12 cellular contexts compared by ENCODE assay signal in genomic region chr18:22342625-22343024, GRCh38.
DNase-seq lines count a peak whose midpoint lies in the region; ATAC-seq and TF ChIP-seq lines count a peak whose summit lies in the region.
"Had no signal": no experiment of that assay in that cellular context is flagged by ENCODE, and none has a peak within 500 bp of the region (broad histone marks: within the 10 kb centered on the region; RNA-seq: fewer than 3 reads in every experiment).

No MANE protein-coding gene starts in this region.

- no peaks in the 10 kb centered on the region for H3K9me3 Mint-ChIP-seq in T-cell

- POLR2A ChIA-PET in T-cell (lab: Charles Lee) (no interaction called here), GM10248 (lab: Yijun Ruan, JAX) (no interaction called here)

- CTCF ChIA-PET in T-cell (lab: Charles Lee) = no interaction called here
- CTCF ChIA-PET in GM10248 (lab: Yijun Ruan, JAX) = interaction anchor here (0.8 to 1.3 kb wide), 2 partner anchors 10 to 14 kb away, joined by 3 to 4 read pairs; no protein-coding TSS in a partner anchor

- H3K27ac Mint-ChIP-seq in T-cell = peak overlapping the region; percentile 95 to 97

- TF ChIP-seq EP300 in transverse colon (IDR thresholded peaks at IDR 0.05; ENCODE audit: low read depth) = no peak

- H3K27ac ChIP-seq in fibroblast of lung (ENCODE audit: insufficient read depth, low read length) (no peak overlapping the region), transverse colon (peak overlapping the region; percentile 41 to 58 (median 43))
- H3K27ac ChIP-seq: dorsolateral prefrontal cortex, WERI-Rb-1 had no signal

- peak overlapping the region in 2 of 3 donors; percentile 31 to 79 for H3K4me3 Mint-ChIP-seq in T-cell

- peaks cover 50 to 82% (median 64%) of the 10 kb centered on the region in 3 donors for H3K4me1 Mint-ChIP-seq in T-cell

- peak in 3 of 4 experiments; percentile 21 to 40 (median 30) for ATAC-seq in T-cell (replicated peaks in 1 of 4)
- no peak for ATAC-seq in HG03378 (IDR thresholded peaks at IDR 0.05; ENCODE audit: unreplicated experiment)
- no peak for ATAC-seq in GM18505 (IDR thresholded peaks at IDR 0.05; ENCODE audit: unreplicated experiment)

- no peaks in the 10 kb centered on the region for H4K20me1 ChIP-seq in fibroblast of lung (ENCODE audit: control insufficient read depth, extremely low read depth, insufficient read depth, low read length)

- intact Hi-C loops in transverse colon (cut with DNase I; ENCODE audit: low total_unique reads) = no loop called here

- no peak overlapping the region for H2AFZ ChIP-seq in fibroblast of lung (ENCODE audit: low read length)

- peaks cover 15 to 21% of the 10 kb centered on the region in 2 donors for H3K27me3 Mint-ChIP-seq in T-cell

- peaks cover 2% of the 10 kb centered on the region for H3K27me3 ChIP-seq in fibroblast of lung (ENCODE audit: control insufficient read depth, insufficient read depth, low read length)
- H3K27me3 ChIP-seq in transverse colon = peaks cover 8% of the 10 kb centered on the region

- no peaks in the 10 kb centered on the region for H3K79me2 ChIP-seq in fibroblast of lung (ENCODE audit: control insufficient read depth, insufficient read depth, low read length)

- no peak for TF ChIP-seq CTCF in fibroblast of lung (conservative IDR thresholded peaks at IDR 0.05 in 1 of 2, IDR thresholded peaks at IDR 0.05 in 1 of 2; ENCODE audit: low read depth in 1 of 2, low read length in 2 of 2)
- no peak for TF ChIP-seq CTCF in transverse colon (IDR thresholded peaks at IDR 0.05)
- no peak for TF ChIP-seq CTCF in GM10248 (IDR thresholded peaks at IDR 0.05; ENCODE audit: control extremely low read depth, extremely low read depth, low read depth, missing control alignments)

- H3K4me3 ChIP-seq in fibroblast of lung (replicated peaks in 1 of 4; ENCODE audit: control extremely low read depth in 1 of 4, insufficient read depth in 1 of 4, low read depth in 3 of 4, low read length in 4 of 4) = no peak overlapping the region
- no peak overlapping the region for H3K4me3 ChIP-seq in transverse colon
- H3K4me3 ChIP-seq: dorsolateral prefrontal cortex had no signal

- peak; percentile 32 for DNase-seq in activated naive CD4-positive, alpha-beta T cell treated with Interleukin-2 at 50 U/mL for 16 hours
- DNase-seq in activated naive CD4-positive, alpha-beta T cell (lab: John Stamatoyannopoulos, UW) = no peak
- peak in 27 of 34 experiments; percentile 15 to 58 (median 36) for DNase-seq in T-cell
- DNase-seq in fibroblast of lung (ENCODE audit: low read depth in 2 of 2) = peak; percentile 65 to 97
- DNase-seq in transverse colon = peak; percentile 73
- no peak for DNase-seq in GM10248 (ENCODE audit: extremely low spot score)
- DNase-seq: dorsolateral prefrontal cortex, midbrain, NCI-H187 treated with DMSO at 0.1 percent for 48 hours, WERI-Rb-1 had no signal

- TF ChIP-seq POLR2A in transverse colon (IDR thresholded peaks at IDR 0.05) (no peak), GM18505 (IDR thresholded peaks at IDR 0.05; ENCODE audit: borderline replicate concordance, extremely low read depth, insufficient read depth, insufficient read length) (no peak)

- in situ Hi-C loops in transverse colon (cut with MboI; ENCODE audit: low pct_ligation_motif_present in 1 of 4, low pct_unique_long_range_greater_than_20kb in 1 of 4, low sequenced_read_pairs in 3 of 4) = no loop called here

- H3K9me3 ChIP-seq in fibroblast of lung (ENCODE audit: control insufficient read depth, insufficient read depth, low read depth, low read length) = no peaks in the 10 kb centered on the region
- no peaks in the 10 kb centered on the region for H3K9me3 ChIP-seq in transverse colon

- H3K4me1 ChIP-seq in fibroblast of lung (ENCODE audit: control insufficient read depth, extremely low read depth, insufficient read depth, low read length) (no peaks in the 10 kb centered on the region), transverse colon (peaks cover 13 to 45% (median 22%) of the 10 kb centered on the region in 4 donors)

- H3K4me2 ChIP-seq in fibroblast of lung (ENCODE audit: extremely low read depth, insufficient read depth, low read length) = no peak overlapping the region

- H3K36me3 ChIP-seq in fibroblast of lung (ENCODE audit: control insufficient read depth, insufficient read depth, low read length) (no peaks in the 10 kb centered on the region), transverse colon (no peaks in the 10 kb centered on the region)
- H3K36me3 ChIP-seq: WERI-Rb-1 had no signal

- H3K36me3 Mint-ChIP-seq in T-cell = no peaks in the 10 kb centered on the region

- H3K9ac ChIP-seq in fibroblast of lung (ENCODE audit: insufficient read depth, low read length) = no peak overlapping the region

- WGBS in transverse colon (ENCODE audit: low coverage in 1 of 2), 2 donors = 35 to 40% methylated on average over 1 to 4 of the region's 4 CpGs

Comparison
In these comparisons a context has a peak if more than half of its experiments do, and no peak if none do; other contexts are left out.
1. DNase-seq: peak in activated naive CD4-positive, alpha-beta T cell treated with Interleukin-2 at 50 U/mL for 16 hours (single experiment), T-cell (27 of 34), fibroblast of lung (2 of 2) and transverse colon (single experiment); none in activated naive CD4-positive, alpha-beta T cell (0 of 4) and GM10248 (single experiment).
2. ATAC-seq: peak in T-cell (3 of 4); none in HG03378 (single experiment) and GM18505 (single experiment).